In genomic region chr6:81772741-81773140, GRCh38 we compare ENCODE assay signal across 9 cellular contexts. TPM values are rescaled to one million over a fixed set of nuclear protein-coding genes. Genes with fewer than 3 reads are reported as not detected.
DNase-seq lines count a peak whose midpoint lies in the region; ATAC-seq and TF ChIP-seq lines count a peak whose summit lies in the region.
"Had no signal": no experiment of that assay in that cellular context is flagged by ENCODE, and none has a peak within 500 bp of the region (broad histone marks: within the 10 kb centered on the region; RNA-seq: fewer than 3 reads in every experiment).

No MANE protein-coding gene starts in this region.

- H3K9ac ChIP-seq in adipocyte (ENCODE audit: low read length): no peak overlapping the region
- H3K9ac ChIP-seq: parathyroid adenoma had no signal

- intact Hi-C loops in left ventricle myocardium inferior (cut with micrococcal nuclease): no loop called here

- ATAC-seq in GM21367 (IDR thresholded peaks at IDR 0.05; ENCODE audit: unreplicated experiment) (peak; percentile 98), HG03469 (IDR thresholded peaks at IDR 0.05; ENCODE audit: unreplicated experiment) (peak; percentile 99)

- no peak overlapping the region for H3K27ac ChIP-seq in left ventricle myocardium inferior (replicated peaks)
- H3K27ac ChIP-seq: parathyroid adenoma had no signal

- DNase-seq in CD1c-positive myeloid dendritic cell (ENCODE audit: extremely low spot score): peak; percentile 58
- peak; percentile 79 for DNase-seq in adipocyte (ENCODE audit: low read depth)
- no peak for DNase-seq in NCI-H1105 treated with DMSO at 0.1 percent for 48 hours (lab: John Stamatoyannopoulos, UW)
- DNase-seq in NCI-H2227 (lab: John Stamatoyannopoulos, UW; ENCODE audit: unreplicated experiment): no peak
- no peak for DNase-seq in NCI-H2196 (lab: John Stamatoyannopoulos, UW; ENCODE audit: unreplicated experiment)
- no peak for DNase-seq in left ventricle myocardium inferior

- H3K36me3 ChIP-seq in adipocyte (ENCODE audit: control insufficient read depth, insufficient read depth, low read length, severe bottlenecking): no peaks in the 10 kb centered on the region
- no peaks in the 10 kb centered on the region for H3K36me3 ChIP-seq in left ventricle myocardium inferior

- H3K9me3 ChIP-seq in adipocyte (ENCODE audit: control insufficient read depth, low read length) (no peaks in the 10 kb centered on the region), left ventricle myocardium inferior (replicated peaks) (no peaks in the 10 kb centered on the region)

- H3K4me3 ChIP-seq in adipocyte (ENCODE audit: low read length) (no peak overlapping the region), left ventricle myocardium inferior (no peak overlapping the region)

- H3K27me3 ChIP-seq in adipocyte (replicated peaks; ENCODE audit: control insufficient read depth, insufficient read depth, low read length): no peaks in the 10 kb centered on the region
- H3K27me3 ChIP-seq in left ventricle myocardium inferior (ENCODE audit: low read depth): no peaks in the 10 kb centered on the region

- no peak for TF ChIP-seq CTCF in left ventricle myocardium inferior (IDR thresholded peaks at IDR 0.05; ENCODE audit: borderline replicate concordance)

- peaks cover 5% of the 10 kb centered on the region for H3K4me1 ChIP-seq in adipocyte (ENCODE audit: control insufficient read depth, insufficient read depth, low read length)
- no peaks in the 10 kb centered on the region for H3K4me1 ChIP-seq in left ventricle myocardium inferior

RNA-seq across cellular contexts. Expression of gene TENT5A, which starts 20.3 kb away (rescaled TPM):
- 44.4 TPM for total RNA-seq in left ventricle myocardium inferior

Comparison
In these comparisons a context has a peak if more than half of its experiments do, and no peak if none do; other contexts are left out.
1. DNase-seq: peak in CD1c-positive myeloid dendritic cell (single experiment) and adipocyte (single experiment); none in NCI-H1105 treated with DMSO at 0.1 percent for 48 hours (single experiment), NCI-H2227 (single experiment), NCI-H2196 (single experiment) and left ventricle myocardium inferior (single experiment).